ENCODE assay signal across 14 cellular contexts in genomic region chr5:4230531-4230904, GRCh38.
DNase-seq lines count a peak whose midpoint lies in the region; ATAC-seq lines count a peak whose summit lies in the region.
"Had no signal": no experiment of that assay in that cellular context is flagged by ENCODE, and none has a peak within 500 bp of the region (broad histone marks: within the 10 kb centered on the region; RNA-seq: fewer than 3 reads in every experiment).

No MANE protein-coding gene starts in this region.

- H3K27ac ChIP-seq in substantia nigra (ENCODE audit: low read depth, low read length, poor library complexity, severe bottlenecking), result peak overlapping the region; percentile 13
- H3K27ac ChIP-seq: SJSA1 had no signal

- in situ Hi-C loops in G401 (cut with HindIII; ENCODE audit: low sequenced_read_pairs), result no loop called here
- in situ Hi-C loops in ACHN (cut with HindIII; ENCODE audit: low pct_ligation_motif_present, low pct_unique_long_range_greater_than_20kb, low sequenced_read_pairs), result no loop called here

- ATAC-seq in GM21576 (IDR thresholded peaks at IDR 0.05; ENCODE audit: unreplicated experiment), result no peak

- DNase-seq in G401 (ENCODE audit: low spot score) (peak; percentile 8), cerebellum (ENCODE audit: low spot score) (peak; percentile 5), left kidney (ENCODE audit: low read depth, low spot score) (peak; percentile 79), substantia nigra (lab: John Stamatoyannopoulos, UW) (peak in 31 of 49 donors; percentile 5 to 70 (median 40)), ACHN (no peak)
- no peak for DNase-seq in stimulated activated naive CD4-positive, alpha-beta T cell treated with Interleukin-2 at 50 U/mL for 16 hours (lab: John Stamatoyannopoulos, UW)
- DNase-seq: CD8-positive, alpha-beta memory T cell; HCEC 1CT; MV-4-11; NCI-H146; NCI-H2081 treated with DMSO at 0.1 percent for 48 hours; NCI-H226 had no signal

Comparison
In these comparisons a context has a peak if more than half of its experiments do, and no peak if none do; other contexts are left out.
1. DNase-seq: peak in G401 (single experiment), cerebellum (single experiment), left kidney (single experiment) and substantia nigra (31 of 49); none in stimulated activated naive CD4-positive, alpha-beta T cell treated with Interleukin-2 at 50 U/mL for 16 hours (single experiment) and ACHN (single experiment).